In the genomic region with DNA sequence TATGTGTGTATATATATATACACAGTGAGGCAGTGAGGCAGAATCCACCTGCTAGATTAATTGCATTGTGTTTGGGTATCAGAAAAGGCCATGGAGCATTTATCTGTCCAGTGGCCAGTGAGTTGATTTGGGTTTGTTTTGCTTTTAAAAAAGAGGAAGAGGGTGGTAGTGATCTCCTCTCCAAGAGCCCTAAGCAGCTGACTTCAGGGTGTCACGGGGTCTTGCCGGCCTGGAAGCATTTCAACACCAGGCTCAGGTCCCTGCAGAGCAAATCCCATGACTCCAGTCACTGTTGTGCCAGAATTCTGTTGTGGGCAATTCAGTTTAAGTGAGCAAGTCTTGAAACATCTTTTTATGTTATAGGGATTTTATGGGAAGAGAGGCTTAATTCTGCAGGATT, we compare ENCODE assay signal across 17 cellular contexts. TPM values are rescaled to one million over a fixed set of nuclear protein-coding genes. Genes with fewer than 3 reads are reported as not detected.
A peak's percentile ranks its signal among the peaks of the same experiment; 100 is the strongest.
DNase-seq lines count a peak whose midpoint lies in the region; ATAC-seq, FAIRE-seq and TF ChIP-seq lines count a peak whose summit lies in the region.
"Had no signal": no experiment of that assay in that cellular context is flagged by ENCODE, and none has a peak within 500 bp of the region (broad histone marks: within the 10 kb centered on the region; RNA-seq: fewer than 3 reads in every experiment).

No MANE protein-coding gene starts in this region.

- H3K4me1 Mint-ChIP-seq in natural killer cell, result no peaks in the 10 kb centered on the region
- H3K4me1 Mint-ChIP-seq: IgD-negative memory B cell had no signal

- H3K27me3 ChIP-seq in left lung, result no peaks in the 10 kb centered on the region
- H3K27me3 ChIP-seq: BE2C had no signal

- no peaks in the 10 kb centered on the region for H3K36me3 Mint-ChIP-seq in natural killer cell

- H3K9me3 ChIP-seq in left lung, result no peaks in the 10 kb centered on the region
- H3K9me3 ChIP-seq: BE2C, thoracic aorta had no signal

- H3K9me3 Mint-ChIP-seq in natural killer cell, result no peaks in the 10 kb centered on the region
- H3K9me3 Mint-ChIP-seq: IgD-negative memory B cell had no signal

- TF ChIP-seq CTCF in left lung (IDR thresholded peaks at IDR 0.05), result no peak
- TF ChIP-seq CTCF in natural killer cell (IDR thresholded peaks at IDR 0.05), result no peak

- peaks cover 19 to 37% of the 10 kb centered on the region in 2 donors for H3K27me3 Mint-ChIP-seq in natural killer cell (ENCODE audit: low read depth in 2 of 2)
- H3K27me3 Mint-ChIP-seq: progenitor cell of endocrine pancreas had no signal

- DNase-seq in NOMO-1 (lab: John Stamatoyannopoulos, UW; ENCODE audit: unreplicated experiment in 2 of 2) (peak; percentile 42 to 65), amygdala (lab: John Stamatoyannopoulos, UW) (peak in 35 of 56 donors; percentile 3 to 72 (median 31)), left lung (peak in 1 of 2 donors; percentile 85), urothelium cell line (ENCODE audit: low spot score) (no peak), SK-N-DZ (ENCODE audit: low spot score) (no peak), natural killer cell (no peak)
- DNase-seq: BE2C, NCI-H1105 treated with DMSO at 0.1 percent for 48 hours, NCI-H2227 treated with DMSO at 0.1 percent for 48 hours had no signal

- H3K4me1 ChIP-seq in left lung, result no peaks in the 10 kb centered on the region

- H3K4me3 Mint-ChIP-seq in natural killer cell, result no peak overlapping the region
- H3K4me3 Mint-ChIP-seq: IgD-negative memory B cell had no signal

- intact Hi-C loops in left lung (cut with DNase I) (no loop called here), natural killer cell (cut with micrococcal nuclease) (no loop called here)

- no peaks in the 10 kb centered on the region for H3K36me3 ChIP-seq in left lung
- H3K36me3 ChIP-seq: BE2C, thoracic aorta had no signal

- H3K4me3 ChIP-seq in left lung, result no peak overlapping the region
- H3K4me3 ChIP-seq: SK-N-MC, thoracic aorta had no signal

- H3K27ac Mint-ChIP-seq in natural killer cell, result no peak overlapping the region
- H3K27ac Mint-ChIP-seq: IgD-negative memory B cell, progenitor cell of endocrine pancreas had no signal

- FAIRE-seq in urothelium cell line (lab: Jason Lieb, UNC), result no peak

- ATAC-seq in left lung (peak; percentile 71), GM18868 (IDR thresholded peaks at IDR 0.05; ENCODE audit: unreplicated experiment) (no peak), natural killer cell (no peak)
- ATAC-seq: esophagus mucosa, left colon had no signal

- H3K27ac ChIP-seq in left lung (peak overlapping the region in 1 of 2 donors; percentile 54), temporal lobe (ENCODE audit: low read depth, low read length) (peak overlapping the region; percentile 12)
- H3K27ac ChIP-seq: SK-N-MC, thoracic aorta had no signal

RNA-seq across cellular contexts. Expression of a gene that starts 30.6 kb away (rescaled TPM):
- total RNA-seq in left lung (100 to 1,000 TPM; 236 to 290 TPM), temporal lobe (4.7 TPM), natural killer cell (not detected)
- polyA plus RNA-seq in SK-N-DZ (2014; cell fraction: cytosol; rRNA removed), result 0.60 and 0.99 TPM in 2 replicates
- 0.24 TPM in 1 of 2 replicates, not detected in the other for polyA plus RNA-seq in SK-N-DZ (2014; cell fraction: nucleus; rRNA removed)
- polyA plus RNA-seq: IgD-negative memory B cell had no signal

RNA-seq across cellular contexts. Expression of a gene that starts 34.2 kb away (rescaled TPM):
- 10 to 100 TPM; 23.3 to 33.6 TPM for total RNA-seq in left lung
- 55.6 TPM for total RNA-seq in temporal lobe
- polyA plus RNA-seq in SK-N-DZ (2014; cell fraction: cytosol; rRNA removed), result 120 and 134 TPM in 2 replicates
- 99.9 and 104 TPM in 2 replicates for polyA plus RNA-seq in SK-N-DZ (2014; cell fraction: nucleus; rRNA removed)
- total RNA-seq in natural killer cell, result 10 to 100 TPM; 37.5 to 41.6 (median 40.2) TPM

Comparison
In these comparisons a context has a peak if more than half of its experiments do, and no peak if none do; other contexts are left out.
1. DNase-seq: peak in NOMO-1 (2 of 2) and amygdala (35 of 56); none in urothelium cell line (single experiment), SK-N-DZ (single experiment) and natural killer cell (single experiment).
2. RNA of a gene that starts 30.6 kb away (total RNA-seq): 236 to 290 TPM in left lung; 4.7 TPM in temporal lobe (single experiment) and not detected in natural killer cell; every median in the first group is over 10 times any median in the second.